ENCODE assay signal across 14 cellular contexts in the genomic region with DNA sequence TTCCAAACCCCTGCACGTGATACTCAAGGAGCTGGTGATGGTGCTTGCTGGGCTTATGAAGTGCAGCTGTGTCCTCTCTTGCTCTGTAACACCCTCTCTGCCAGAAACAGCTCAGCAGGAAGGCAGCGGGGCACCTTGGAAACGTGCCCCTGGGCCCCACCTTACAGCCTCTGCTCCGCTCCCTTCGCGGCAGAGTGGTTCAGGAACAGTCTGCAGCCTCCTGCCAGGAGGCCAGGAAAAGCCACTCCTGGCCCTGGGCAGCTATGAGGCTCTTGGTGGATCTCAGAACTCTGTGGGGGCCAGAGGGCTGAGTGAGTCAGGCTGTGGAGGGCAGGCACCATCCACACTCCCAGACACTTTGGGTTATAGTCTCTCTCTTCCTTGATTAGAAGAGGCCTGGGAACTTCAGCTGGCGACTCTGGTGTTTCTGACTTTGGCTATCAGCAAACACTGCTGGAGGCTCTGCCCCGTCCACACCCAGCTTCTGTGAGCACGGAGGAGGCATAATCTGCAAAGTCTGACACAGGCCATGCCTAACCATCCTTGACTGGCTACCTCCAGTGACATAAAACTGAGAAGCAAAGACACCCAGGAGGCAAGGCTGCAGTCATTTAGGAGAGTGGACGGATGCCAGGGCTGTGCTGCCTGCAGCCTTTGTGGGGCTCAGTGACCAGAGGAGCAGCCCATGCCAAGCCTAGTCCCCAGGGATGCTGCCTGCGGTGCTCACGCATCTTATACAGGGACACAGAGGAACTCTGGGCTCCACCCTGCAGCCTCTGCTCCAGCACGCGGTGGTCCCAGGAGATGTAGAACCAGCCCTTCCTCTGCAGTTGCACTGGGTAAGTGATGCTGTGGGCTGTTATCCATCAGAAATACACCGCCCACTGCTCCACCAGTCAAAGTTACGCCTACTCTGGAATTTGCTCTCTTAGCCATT.
DNase-seq lines count a peak whose midpoint lies in the region; ATAC-seq and TF ChIP-seq lines count a peak whose summit lies in the region.
"Had no signal": no experiment of that assay in that cellular context is flagged by ENCODE, and none has a peak within 500 bp of the region (broad histone marks: within the 10 kb centered on the region; RNA-seq: fewer than 3 reads in every experiment).

No MANE protein-coding gene starts in this region.

- intact Hi-C loops in activated CD4-positive, alpha-beta T cell treated with anti-CD3 and anti-CD28 coated beads, Interleukin-2, amount 10 ng/mL, durations not matched to agents 24 days and 14 days (cut with micrococcal nuclease): no loop called here
- intact Hi-C loops in ascending aorta (cut with DNase I) (no loop called here), thyroid gland (cut with DNase I) (no loop called here)

- TF ChIP-seq POLR2A in thyroid gland (IDR thresholded peaks at IDR 0.05): no peak

- TF ChIP-seq CTCF in ascending aorta (IDR thresholded peaks at IDR 0.05) (no peak), thyroid gland (IDR thresholded peaks at IDR 0.05) (no peak)

- no peaks in the 10 kb centered on the region for H3K36me3 ChIP-seq in ascending aorta
- no peaks in the 10 kb centered on the region for H3K36me3 ChIP-seq in thyroid gland
- H3K36me3 ChIP-seq: thoracic aorta had no signal

- H3K36me3 Mint-ChIP-seq in activated CD4-positive, alpha-beta T cell treated with anti-CD3 and anti-CD28 coated beads, Interleukin-2, amount 10 ng/mL, durations not matched to agents 24 days and 14 days (ENCODE audit: low read depth): no peaks in the 10 kb centered on the region

- H3K27ac ChIP-seq in ascending aorta (peak overlapping the region; percentile 10 to 62), thyroid gland (no peak overlapping the region)

- H3K4me3 ChIP-seq in ascending aorta (no peak overlapping the region), thyroid gland (replicated peaks in 1 of 3) (no peak overlapping the region)
- H3K4me3 ChIP-seq: thoracic aorta had no signal

- no peak overlapping the region for H3K27ac Mint-ChIP-seq in activated CD4-positive, alpha-beta T cell treated with anti-CD3 and anti-CD28 coated beads, Interleukin-2, amount 10 ng/mL, durations not matched to agents 24 days and 14 days
- H3K27ac Mint-ChIP-seq: progenitor cell of endocrine pancreas had no signal

- H3K27me3 ChIP-seq in ascending aorta (no peaks in the 10 kb centered on the region), thyroid gland (no peaks in the 10 kb centered on the region)

- no peak overlapping the region for H3K4me3 Mint-ChIP-seq in activated CD4-positive, alpha-beta T cell treated with anti-CD3 and anti-CD28 coated beads, Interleukin-2, amount 10 ng/mL, durations not matched to agents 24 days and 14 days

- peaks cover 24% of the 10 kb centered on the region for H3K27me3 Mint-ChIP-seq in activated CD4-positive, alpha-beta T cell treated with anti-CD3 and anti-CD28 coated beads, Interleukin-2, amount 10 ng/mL, durations not matched to agents 24 days and 14 days

- H3K4me1 Mint-ChIP-seq in activated CD4-positive, alpha-beta T cell treated with anti-CD3 and anti-CD28 coated beads, Interleukin-2, amount 10 ng/mL, durations not matched to agents 24 days and 14 days: peaks cover 16% of the 10 kb centered on the region

- H3K9me3 ChIP-seq in ascending aorta (no peaks in the 10 kb centered on the region), thyroid gland (no peaks in the 10 kb centered on the region)
- H3K9me3 ChIP-seq: thoracic aorta had no signal

- peaks cover 4% of the 10 kb centered on the region for H3K9me3 Mint-ChIP-seq in activated CD4-positive, alpha-beta T cell treated with anti-CD3 and anti-CD28 coated beads, Interleukin-2, amount 10 ng/mL, durations not matched to agents 24 days and 14 days

- ATAC-seq in HG02588 (IDR thresholded peaks at IDR 0.05; ENCODE audit: unreplicated experiment): no peak

- 52 to 56% methylated on average over 14 to 16 of the region's 16 CpGs for WGBS in thyroid gland, 2 donors

- H3K4me1 ChIP-seq in ascending aorta (peaks cover 0 to 11% of the 10 kb centered on the region in 2 donors), thyroid gland (peaks cover 0 to 13% of the 10 kb centered on the region in 2 donors)

- peak; percentile 47 for DNase-seq in activated CD4-positive, alpha-beta T cell treated with anti-CD3 and anti-CD28 coated beads, Interleukin-2, amount 10 ng/mL, durations not matched to agents 24 days and 14 days
- no peak for DNase-seq in activated CD4-positive, alpha-beta T cell treated with anti-CD3 and anti-CD28 coated beads, Interleukin-2, amount 50 U/mL, for 4 hours
- DNase-seq in ascending aorta (ENCODE audit: low spot score in 2 of 2) (no peak), hepatic stellate cell (ENCODE audit: low spot score) (peak; percentile 48), thyroid gland (peak; percentile 47 to 51)
- DNase-seq in NK-92 treated with Interleukin-12 subunit alpha and Interleukin-12 subunit beta, amount 100 ng/mL, for 24 hours (lab: John Stamatoyannopoulos, UW): no peak
- DNase-seq in stimulated activated CD8-positive, alpha-beta memory T cell treated with anti-CD3 and anti-CD28 coated beads, Interleukin-4, amount 100 ng/mL, for 48 hours: no peak
- DNase-seq: activated gamma-delta T cell, C1 segment of cervical spinal cord, mesendoderm, SHP77 treated with DMSO at 0.1 percent for 48 hours had no signal

Comparison
In these comparisons a context has a peak if more than half of its experiments do, and no peak if none do; other contexts are left out.
1. DNase-seq: peak in activated CD4-positive, alpha-beta T cell treated with anti-CD3 and anti-CD28 coated beads, Interleukin-2, amount 10 ng/mL, durations not matched to agents 24 days and 14 days (single experiment), hepatic stellate cell (single experiment) and thyroid gland (2 of 2); none in activated CD4-positive, alpha-beta T cell treated with anti-CD3 and anti-CD28 coated beads, Interleukin-2, amount 50 U/mL, for 4 hours (0 of 2), ascending aorta (0 of 2), NK-92 treated with Interleukin-12 subunit alpha and Interleukin-12 subunit beta, amount 100 ng/mL, for 24 hours (single experiment) and stimulated activated CD8-positive, alpha-beta memory T cell treated with anti-CD3 and anti-CD28 coated beads, Interleukin-4, amount 100 ng/mL, for 48 hours (single experiment).
2. H3K27ac ChIP-seq: peak in ascending aorta (2 of 2); none in thyroid gland (0 of 3).